ENCODE assay signal across 1 cellular context in genomic region chr19:12800873-12801465, GRCh38.
TF ChIP-seq lines count a peak whose summit lies in the region.

No MANE protein-coding gene starts in this region.

TF ChIP-seq in endothelial cell of umbilical vein, 7 proteins besides CTCF, POLR2A, EP300 and RAD21:
- TF ChIP-seq FOS (IDR thresholded peaks at IDR 0.05; ENCODE audit: borderline replicate concordance, insufficient read depth, low read length) (no peak), POLR2AphosphoS5 (IDR thresholded peaks at IDR 0.05; ENCODE audit: insufficient read depth, low read depth, low read length) (no peak), EZH2 (IDR thresholded peaks at IDR 0.05; ENCODE audit: borderline replicate concordance, low read depth, low read length, severe bottlenecking) (no peak), GATA2 (IDR thresholded peaks at IDR 0.05; ENCODE audit: insufficient read depth, insufficient read length, low read depth, low read length) (no peak), MAX (IDR thresholded peaks at IDR 0.05; ENCODE audit: insufficient read depth, insufficient read length) (no peak), JUN (IDR thresholded peaks at IDR 0.05; ENCODE audit: borderline replicate concordance, insufficient read depth, insufficient read length, low read depth) (no peak), MYC (IDR thresholded peaks at IDR 0.05; ENCODE audit: low read depth, low read length) (no peak)
